25 cellular contexts compared by ENCODE assay signal in genomic region chr16:63577891-63578290, GRCh38.
"Had no signal": no experiment of that assay in that cellular context is flagged by ENCODE, and none has a peak within 500 bp of the region (broad histone marks: within the 10 kb centered on the region; RNA-seq: fewer than 3 reads in every experiment).

No MANE protein-coding gene starts in this region.

- H3K27ac ChIP-seq: coronary artery, esophagus squamous epithelium, left ventricle myocardium inferior, lower lobe of right lung, prostate gland, right atrium auricular region, stomach, thyroid gland, vagina had no signal

- H3K27me3 ChIP-seq: esophagus squamous epithelium, right atrium auricular region, stomach, thyroid gland, vagina had no signal

- H3K4me3 ChIP-seq: coronary artery, esophagus squamous epithelium, left ventricle myocardium inferior, lower lobe of right lung, prostate gland, right atrium auricular region, smooth muscle cell, stomach, thyroid gland, vagina had no signal

- H3K36me3 ChIP-seq: esophagus squamous epithelium, left ventricle myocardium inferior, lower lobe of right lung, prostate gland, right atrium auricular region, stomach, thyroid gland, vagina had no signal

- H3K9me3 ChIP-seq: esophagus squamous epithelium, left ventricle myocardium inferior, lower lobe of right lung, prostate gland, right atrium auricular region, stomach, thyroid gland, vagina had no signal

- H3K4me1 ChIP-seq: esophagus squamous epithelium, lower lobe of right lung, prostate gland, right atrium auricular region, stomach, thyroid gland, vagina had no signal

- DNase-seq: dermis blood vessel endothelial cell; effector memory CD8-positive, alpha-beta T cell; erythroblast; esophagus squamous epithelium; hypothalamus; immature natural killer cell; islet precursor cell; kidney glomerular epithelial cell; left colon; left ventricle myocardium inferior; lower lobe of right lung; naive thymus-derived CD8-positive, alpha-beta T cell; nucleus accumbens; stimulated activated CD4-positive, alpha-beta T cell treated with anti-CD3 and anti-CD28 coated beads, Interleukin-12 subunit alpha, Interleukin-12 subunit beta, amount 100 ng/mL, for 4 hours; stimulated activated CD4-positive, alpha-beta T cell treated with anti-CD3 and anti-CD28 coated beads, Interleukin-1b, Interleukin-23, amount 100 ng/mL, for 48 hours; stimulated activated CD4-positive, alpha-beta T cell treated with anti-CD3 and anti-CD28 coated beads, Interleukin-4, amount 100 ng/mL, for 1 hour; stimulated activated naive CD4-positive, alpha-beta T cell treated with Interleukin-2 at 50 U/mL for 16 hours; stomach; thyroid gland; trophoblast cell had no signal
